Comparison of ENCODE assay signal across 9 cellular contexts in the genomic region with DNA sequence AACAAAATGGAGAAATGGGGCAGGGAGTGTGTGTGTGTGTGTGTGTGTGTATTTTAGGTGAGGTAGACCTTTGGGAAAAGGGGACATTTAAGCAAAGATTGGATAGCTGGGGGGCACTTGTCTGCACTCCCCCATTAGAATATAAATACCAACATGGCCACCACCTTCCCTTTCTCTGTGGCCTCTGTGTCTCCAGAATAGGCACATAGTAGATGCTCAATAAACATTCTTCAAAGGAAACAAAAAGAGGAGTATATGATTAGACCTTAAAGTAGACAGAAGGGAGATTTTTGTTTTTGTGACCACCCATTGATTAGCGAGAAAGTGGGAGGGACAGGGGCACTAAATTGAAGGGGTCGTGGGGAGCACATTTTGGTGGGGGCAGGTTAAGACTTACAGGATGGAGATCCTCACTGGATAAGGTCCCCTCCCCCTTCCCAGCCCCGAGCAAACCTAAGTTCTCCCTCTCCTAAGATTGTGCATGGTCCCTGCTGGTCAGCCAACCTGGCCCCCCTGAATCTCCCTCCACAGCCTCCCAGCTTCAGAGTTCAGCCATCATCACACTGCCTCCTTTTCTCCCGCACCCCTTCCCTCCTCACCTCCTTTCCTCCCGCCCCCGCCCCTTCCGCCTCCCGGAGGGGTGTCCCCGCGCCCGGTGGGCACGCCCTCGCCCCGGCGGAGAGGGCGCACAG. TPM values are rescaled to one million over a fixed set of nuclear protein-coding genes. Genes with fewer than 3 reads are reported as not detected.
DNase-seq lines count a peak whose midpoint lies in the region; ATAC-seq, FAIRE-seq and TF ChIP-seq lines count a peak whose summit lies in the region.
"Had no signal": no experiment of that assay in that cellular context is flagged by ENCODE, and none has a peak within 500 bp of the region (broad histone marks: within the 10 kb centered on the region; RNA-seq: fewer than 3 reads in every experiment).

No MANE protein-coding gene starts in this region.

- H3K4me3 Mint-ChIP-seq in T-helper 2 cell treated with Interferon-gamma antibody and Interleukin-4, amounts not matched to agents 5 μg/mL and 100 μg/mL, for 36 hours: peak overlapping the region; percentile 72
- peak overlapping the region; percentile 78 for H3K4me3 Mint-ChIP-seq in astrocyte (ENCODE audit: unreplicated experiment)

- H3K27me3 ChIP-seq in astrocyte (ENCODE audit: insufficient read depth, low read length): no peaks in the 10 kb centered on the region
- no peaks in the 10 kb centered on the region for H3K27me3 ChIP-seq in suprapubic skin

- no peak for ATAC-seq in HG02884 (IDR thresholded peaks at IDR 0.05; ENCODE audit: unreplicated experiment)

- no peaks in the 10 kb centered on the region for H4K20me1 ChIP-seq in astrocyte (ENCODE audit: insufficient read depth, low read length)

- no peak overlapping the region for H3K27ac ChIP-seq in astrocyte (ENCODE audit: low read depth, low read length)
- H3K27ac ChIP-seq in suprapubic skin: peak overlapping the region; percentile 81

- H3K4me1 ChIP-seq in astrocyte (ENCODE audit: insufficient read depth, low read length) (no peaks in the 10 kb centered on the region), suprapubic skin (peaks cover 7% of the 10 kb centered on the region)

- peak overlapping the region; percentile 86 for H3K9ac ChIP-seq in astrocyte (ENCODE audit: low read length)

- no peaks in the 10 kb centered on the region for H3K79me2 ChIP-seq in astrocyte (ENCODE audit: insufficient read depth, low read length)

- peaks cover 22% of the 10 kb centered on the region for H3K27me3 Mint-ChIP-seq in T-helper 2 cell treated with Interferon-gamma antibody and Interleukin-4, amounts not matched to agents 5 μg/mL and 100 μg/mL, for 36 hours (ENCODE audit: low read depth)
- H3K27me3 Mint-ChIP-seq in astrocyte (ENCODE audit: low read depth, unreplicated experiment): peaks cover 28% of the 10 kb centered on the region

- H3K9me3 Mint-ChIP-seq in T-helper 2 cell treated with Interferon-gamma antibody and Interleukin-4, amounts not matched to agents 5 μg/mL and 100 μg/mL, for 36 hours: no peaks in the 10 kb centered on the region
- peaks cover under 1% of the 10 kb centered on the region for H3K9me3 Mint-ChIP-seq in astrocyte (ENCODE audit: unreplicated experiment)

- TF ChIP-seq EP300 in suprapubic skin (IDR thresholded peaks at IDR 0.05): no peak

- peak overlapping the region; percentile 82 for H3K4me3 ChIP-seq in astrocyte (ENCODE audit: insufficient read depth, low read depth, low read length)
- H3K4me3 ChIP-seq in lower leg skin (ENCODE audit: low read depth, poor library complexity, severe bottlenecking): peak overlapping the region; percentile 49
- peak overlapping the region; percentile 60 for H3K4me3 ChIP-seq in suprapubic skin

- H3K9me3 ChIP-seq in astrocyte (ENCODE audit: insufficient read depth, low read depth, low read length) (no peaks in the 10 kb centered on the region), suprapubic skin (no peaks in the 10 kb centered on the region)

- H3K36me3 Mint-ChIP-seq in T-helper 2 cell treated with Interferon-gamma antibody and Interleukin-4, amounts not matched to agents 5 μg/mL and 100 μg/mL, for 36 hours (ENCODE audit: low read depth): peaks cover 2% of the 10 kb centered on the region
- no peaks in the 10 kb centered on the region for H3K36me3 Mint-ChIP-seq in astrocyte (ENCODE audit: low read depth, unreplicated experiment)

- H3K36me3 ChIP-seq in astrocyte (ENCODE audit: insufficient read depth, low read length): no peaks in the 10 kb centered on the region
- no peaks in the 10 kb centered on the region for H3K36me3 ChIP-seq in suprapubic skin

- H3K4me2 ChIP-seq in astrocyte (ENCODE audit: low read length): peak overlapping the region; percentile 100

- WGBS in lower leg skin, 2 donors: 7 to 8% methylated on average over 16 of the region's 16 CpGs
- WGBS in suprapubic skin: 16% methylated on average over 5 of the region's 16 CpGs

- intact Hi-C loops in lower leg skin (cut with DNase I; ENCODE audit: low total_unique reads): no loop called here

- H3K27ac Mint-ChIP-seq in T-helper 2 cell treated with Interferon-gamma antibody and Interleukin-4, amounts not matched to agents 5 μg/mL and 100 μg/mL, for 36 hours: no peak overlapping the region
- H3K27ac Mint-ChIP-seq in astrocyte (ENCODE audit: unreplicated experiment): no peak overlapping the region

- peaks cover 22% of the 10 kb centered on the region for H3K4me1 Mint-ChIP-seq in T-helper 2 cell treated with Interferon-gamma antibody and Interleukin-4, amounts not matched to agents 5 μg/mL and 100 μg/mL, for 36 hours (ENCODE audit: low read depth)
- H3K4me1 Mint-ChIP-seq in astrocyte (ENCODE audit: low read depth, unreplicated experiment): no peaks in the 10 kb centered on the region

- no peak for FAIRE-seq in astrocyte (lab: Jason Lieb, UNC)
- FAIRE-seq in HTR-8/SVneo (lab: Jason Lieb, UNC): no peak

- TF ChIP-seq POLR2A in lower leg skin (IDR thresholded peaks at IDR 0.05) (no peak), suprapubic skin (IDR thresholded peaks at IDR 0.05) (no peak)

- H2AFZ ChIP-seq in astrocyte (ENCODE audit: low read depth, low read length): peak overlapping the region; percentile 60

- TF ChIP-seq CTCF in astrocyte (IDR thresholded peaks at IDR 0.05; ENCODE audit: insufficient read depth, low read depth, low read length): no peak
- TF ChIP-seq CTCF in lower leg skin (IDR thresholded peaks at IDR 0.05): no peak
- TF ChIP-seq CTCF in suprapubic skin (IDR thresholded peaks at IDR 0.05): no peak

- no peak for DNase-seq in T-helper 2 cell treated with Interferon-gamma antibody and Interleukin-4, amounts not matched to agents 5 μg/mL and 100 μg/mL, for 36 hours (ENCODE audit: low spot score)
- DNase-seq in T-helper 2 cell (no peak), astrocyte (ENCODE audit: low read depth) (no peak), lower leg skin (ENCODE audit: low spot score in 2 of 2) (peak in 1 of 2 donors; percentile 84), suprapubic skin (ENCODE audit: low spot score in 2 of 2) (no peak), HTR-8/SVneo (ENCODE audit: insufficient read length, low spot score) (no peak)
- no peak for DNase-seq in activated CD4-positive, alpha-beta T cell treated with anti-CD3 and anti-CD28 coated beads, Interleukin-2, amount 50 U/mL, for 48 hours
- DNase-seq: hippocampal formation had no signal

RNA-seq across cellular contexts. Expression of gene TSHZ2, which starts 0.5 kb away (rescaled TPM):
- total RNA-seq in astrocyte (0.72 and 1.2 TPM in 2 replicates), lower leg skin (10 to 100 TPM in 3 of 4 donors, 1 to 10 TPM in 1; 8.1 to 25.7 (median 10.5) TPM), suprapubic skin (10 to 100 TPM; 10.2 to 24.7 (median 19.2) TPM)
